ENCODE assay signal across 1 cellular context in the genomic region with DNA sequence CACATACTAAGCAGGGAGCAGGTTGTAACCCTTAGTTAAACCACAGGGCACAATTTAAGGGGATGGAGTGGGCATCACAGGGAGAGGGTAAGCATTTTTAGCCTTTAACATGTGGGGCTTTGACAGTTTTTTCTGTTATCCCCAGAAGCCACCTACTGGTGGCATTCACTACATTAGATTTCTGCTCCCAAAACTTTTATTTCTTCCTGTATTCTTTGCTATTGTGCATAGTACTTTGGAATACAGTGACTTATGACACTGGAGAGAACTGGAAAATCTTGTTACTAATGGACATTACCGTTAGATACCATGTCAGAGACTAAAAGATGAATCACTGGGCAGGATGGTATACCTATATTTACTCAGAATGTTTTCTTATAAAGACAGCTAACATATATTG.
TF ChIP-seq lines count a peak whose summit lies in the region.

No MANE protein-coding gene starts in this region.

TF ChIP-seq in GM12878, 131 proteins besides CTCF, POLR2A, EP300 and RAD21 (continued from another document):
- TF ChIP-seq, protein P1, sequence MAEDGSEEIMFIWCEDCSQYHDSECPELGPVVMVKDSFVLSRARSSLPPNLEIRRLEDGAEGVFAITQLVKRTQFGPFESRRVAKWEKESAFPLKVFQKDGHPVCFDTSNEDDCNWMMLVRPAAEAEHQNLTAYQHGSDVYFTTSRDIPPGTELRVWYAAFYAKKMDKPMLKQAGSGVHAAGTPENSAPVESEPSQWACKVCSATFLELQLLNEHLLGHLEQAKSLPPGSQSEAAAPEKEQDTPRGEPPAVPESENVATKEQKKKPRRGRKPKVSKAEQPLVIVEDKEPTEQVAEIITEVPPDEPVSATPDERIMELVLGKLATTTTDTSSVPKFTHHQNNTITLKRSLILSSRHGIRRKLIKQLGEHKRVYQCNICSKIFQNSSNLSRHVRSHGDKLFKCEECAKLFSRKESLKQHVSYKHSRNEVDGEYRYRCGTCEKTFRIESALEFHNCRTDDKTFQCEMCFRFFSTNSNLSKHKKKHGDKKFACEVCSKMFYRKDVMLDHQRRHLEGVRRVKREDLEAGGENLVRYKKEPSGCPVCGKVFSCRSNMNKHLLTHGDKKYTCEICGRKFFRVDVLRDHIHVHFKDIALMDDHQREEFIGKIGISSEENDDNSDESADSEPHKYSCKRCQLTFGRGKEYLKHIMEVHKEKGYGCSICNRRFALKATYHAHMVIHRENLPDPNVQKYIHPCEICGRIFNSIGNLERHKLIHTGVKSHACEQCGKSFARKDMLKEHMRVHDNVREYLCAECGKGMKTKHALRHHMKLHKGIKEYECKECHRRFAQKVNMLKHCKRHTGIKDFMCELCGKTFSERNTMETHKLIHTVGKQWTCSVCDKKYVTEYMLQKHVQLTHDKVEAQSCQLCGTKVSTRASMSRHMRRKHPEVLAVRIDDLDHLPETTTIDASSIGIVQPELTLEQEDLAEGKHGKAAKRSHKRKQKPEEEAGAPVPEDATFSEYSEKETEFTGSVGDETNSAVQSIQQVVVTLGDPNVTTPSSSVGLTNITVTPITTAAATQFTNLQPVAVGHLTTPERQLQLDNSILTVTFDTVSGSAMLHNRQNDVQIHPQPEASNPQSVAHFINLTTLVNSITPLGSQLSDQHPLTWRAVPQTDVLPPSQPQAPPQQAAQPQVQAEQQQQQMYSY (CRISPR knock-in tag; IDR thresholded peaks at IDR 0.05) = no peak
- TF ChIP-seq, protein P2, sequence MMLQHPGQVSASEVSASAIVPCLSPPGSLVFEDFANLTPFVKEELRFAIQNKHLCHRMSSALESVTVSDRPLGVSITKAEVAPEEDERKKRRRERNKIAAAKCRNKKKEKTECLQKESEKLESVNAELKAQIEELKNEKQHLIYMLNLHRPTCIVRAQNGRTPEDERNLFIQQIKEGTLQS (IDR thresholded peaks at IDR 0.05; ENCODE audit: borderline replicate concordance, extremely low read depth, low read depth, low read length) = no peak
- no peak for TF ChIP-seq RFX5 (IDR thresholded peaks at IDR 0.05; ENCODE audit: low read depth, low read length)
- no peak for TF ChIP-seq ZSCAN29 (IDR thresholded peaks at IDR 0.05)
- no peak for TF ChIP-seq ASH2L (IDR thresholded peaks at IDR 0.05; ENCODE audit: borderline replicate concordance, low read depth)
- no peak for TF ChIP-seq CBX3 (IDR thresholded peaks at IDR 0.05; ENCODE audit: borderline replicate concordance, low read depth)
- TF ChIP-seq ETV6 (conservative IDR thresholded peaks at IDR 0.05 in 1 of 2, IDR thresholded peaks at IDR 0.05 in 1 of 2; ENCODE audit: borderline replicate concordance in 1 of 2, low read depth in 1 of 2) = no peak
- no peak for TF ChIP-seq ZBED1 (IDR thresholded peaks at IDR 0.05; ENCODE audit: borderline replicate concordance)
- no peak for TF ChIP-seq BACH1 (IDR thresholded peaks at IDR 0.05; ENCODE audit: borderline replicate concordance)
- TF ChIP-seq CEBPB (IDR thresholded peaks at IDR 0.05; ENCODE audit: borderline replicate concordance in 1 of 2, low read depth in 2 of 2, low read length in 2 of 2) = no peak
- no peak for TF ChIP-seq TCF7 (IDR thresholded peaks at IDR 0.05; ENCODE audit: borderline replicate concordance)
- TF ChIP-seq, protein P3, sequence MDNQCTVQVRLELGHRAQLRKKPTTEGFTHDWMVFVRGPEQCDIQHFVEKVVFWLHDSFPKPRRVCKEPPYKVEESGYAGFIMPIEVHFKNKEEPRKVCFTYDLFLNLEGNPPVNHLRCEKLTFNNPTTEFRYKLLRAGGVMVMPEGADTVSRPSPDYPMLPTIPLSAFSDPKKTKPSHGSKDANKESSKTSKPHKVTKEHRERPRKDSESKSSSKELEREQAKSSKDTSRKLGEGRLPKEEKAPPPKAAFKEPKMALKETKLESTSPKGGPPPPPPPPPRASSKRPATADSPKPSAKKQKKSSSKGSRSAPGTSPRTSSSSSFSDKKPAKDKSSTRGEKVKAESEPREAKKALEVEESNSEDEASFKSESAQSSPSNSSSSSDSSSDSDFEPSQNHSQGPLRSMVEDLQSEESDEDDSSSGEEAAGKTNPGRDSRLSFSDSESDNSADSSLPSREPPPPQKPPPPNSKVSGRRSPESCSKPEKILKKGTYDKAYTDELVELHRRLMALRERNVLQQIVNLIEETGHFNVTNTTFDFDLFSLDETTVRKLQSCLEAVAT (IDR thresholded peaks at IDR 0.05) = no peak
- no peak for TF ChIP-seq NR2C1 (IDR thresholded peaks at IDR 0.05)
- no peak for TF ChIP-seq CHD1 (IDR thresholded peaks at IDR 0.05; ENCODE audit: low read depth, low read length)
TF ChIP-seq in GM12878: peak in this region for 0.
